ENCODE assay signal across 26 cellular contexts in genomic region chr4:108685036-108685686, GRCh38. TPM values are rescaled to one million over a fixed set of nuclear protein-coding genes. Genes with fewer than 3 reads are reported as not detected.
DNase-seq lines count a peak whose midpoint lies in the region; ATAC-seq, FAIRE-seq and TF ChIP-seq lines count a peak whose summit lies in the region.
"Had no signal": no experiment of that assay in that cellular context is flagged by ENCODE, and none has a peak within 500 bp of the region (broad histone marks: within the 10 kb centered on the region; RNA-seq: fewer than 3 reads in every experiment).

No MANE protein-coding gene starts in this region.

- intact Hi-C loops in HepG2 (cut with micrococcal nuclease; ENCODE audit: unreplicated experiment) (no loop called here), left ventricle myocardium superior (cut with micrococcal nuclease) (no loop called here)

- no peak for ATAC-seq in HepG2
- ATAC-seq in HG03378 (IDR thresholded peaks at IDR 0.05; ENCODE audit: unreplicated experiment), result no peak
- no peak for ATAC-seq in left ventricle myocardium superior
- no peak for ATAC-seq in GM18517 (IDR thresholded peaks at IDR 0.05; ENCODE audit: unreplicated experiment)
- ATAC-seq: activated T-cell treated with anti-CD3 and anti-CD28 coated beads, Interleukin-2, amount 50 U/mL, for 4 hours; natural killer cell had no signal

- no peak for TF ChIP-seq RAD21 in HepG2 (CRISPR knock-in tag; IDR thresholded peaks at IDR 0.05)

- H3K27ac ChIP-seq in HepG2 (ENCODE audit: extremely low read length, insufficient read depth, low read length), result no peak overlapping the region
- H3K27ac ChIP-seq: foreskin keratinocyte, left ventricle myocardium inferior had no signal

- H3K4me2 ChIP-seq in HepG2 (ENCODE audit: low read depth, low read length), result no peak overlapping the region
- H3K4me2 ChIP-seq: SK-N-SH had no signal

- in situ Hi-C loops in HepG2 (cut with HindIII; ENCODE audit: extremely low pct_ligation_motif_present, low pct_unique_long_range_greater_than_20kb), result loop anchor here (25.0 kb wide), 1 partner anchor 727 kb away; no protein-coding TSS in a partner anchor

- BruUV-seq in HepG2 (replicated peaks; lab: Mats Ljungman, UMichigan), result no TSS peak

- H3K27me3 ChIP-seq in HepG2 (ENCODE audit: control insufficient read depth in 1 of 2, insufficient read depth in 2 of 2, low read length in 2 of 2), result no peaks in the 10 kb centered on the region
- H3K27me3 ChIP-seq: foreskin keratinocyte had no signal

- TF ChIP-seq EP300 in HepG2 (IDR thresholded peaks at IDR 0.05; ENCODE audit: low read depth in 2 of 2, low read length in 2 of 2) (no peak), HepG2 (CRISPR knock-in tag; IDR thresholded peaks at IDR 0.05; ENCODE audit: borderline replicate concordance) (no peak)

- 45% methylated on average over 4 of the region's 4 CpGs for WGBS in HepG2 (ENCODE audit: low lambda C conversion rate)

- DNase-seq in AG10803 (ENCODE audit: low read depth) (peak; percentile 27), NCI-H460 (ENCODE audit: extremely low read depth, low read depth) (peak; percentile 4), epithelial cell of esophagus (ENCODE audit: low read depth) (peak; percentile 72), HepG2 (ENCODE audit: low spot score) (no peak), left ventricle myocardium superior (no peak), MV-4-11 (lab: John Stamatoyannopoulos, UW) (no peak)
- DNase-seq: activated CD4-positive, alpha-beta T cell treated with anti-CD3 and anti-CD28 coated beads for 4 hours; activated naive CD4-positive, alpha-beta T cell; activated T-cell treated with anti-CD3 and anti-CD28 coated beads, Interleukin-2, amount 50 U/mL, for 4 hours; amniotic stem cell; CD4-positive, alpha-beta memory T cell; DMS 273 treated with DMSO at 0.1 percent for 48 hours; Karpas-422; left ventricle myocardium inferior; midbrain; natural killer cell; NCI-H1092 treated with DMSO at 0.1 percent for 48 hours; NCI-H2081; NCI-H345; SK-N-SH; stimulated activated CD4-positive, alpha-beta T cell treated with anti-CD3 and anti-CD28 coated beads, Interleukin-4, amount 100 ng/mL, for 1 hour; stimulated activated naive CD4-positive, alpha-beta T cell; T-helper 2 cell had no signal

- no peaks in the 10 kb centered on the region for H3K9me3 ChIP-seq in HepG2 (ENCODE audit: low read length)
- H3K9me3 ChIP-seq: left ventricle myocardium inferior, SK-N-SH had no signal

- FAIRE-seq in HepG2 (lab: Jason Lieb, UNC), result no peak

- CTCF ChIA-PET in HepG2 (lab: Yijun Ruan, JAX; ENCODE audit: low intra/inter-chr PET ratio, low total read pairs), result no interaction called here

- no peaks in the 10 kb centered on the region for H3K79me2 ChIP-seq in HepG2 (ENCODE audit: insufficient read depth, low read length)

- H3K4me3 ChIP-seq in AG10803 (ENCODE audit: low read length) (no peak overlapping the region), epithelial cell of esophagus (ENCODE audit: low read length) (no peak overlapping the region), HepG2 (replicated peaks in 1 of 3; ENCODE audit: insufficient read depth in 1 of 3, low read depth in 2 of 3, low read length in 3 of 3) (no peak overlapping the region)
- H3K4me3 ChIP-seq: left ventricle myocardium inferior had no signal

- H2AFZ ChIP-seq in HepG2 (ENCODE audit: low read length), result no peak overlapping the region

- no peak for TF ChIP-seq POLR2A in HepG2 (IDR thresholded peaks at IDR 0.05; ENCODE audit: insufficient read depth in 1 of 2, low read depth in 2 of 2, low read length in 2 of 2)

- TF ChIP-seq CTCF in AG10803 (conservative IDR thresholded peaks at IDR 0.05; ENCODE audit: low read length) (no peak), epithelial cell of esophagus (IDR thresholded peaks at IDR 0.05; ENCODE audit: insufficient read depth, low read depth, low read length, missing control alignments) (no peak), HepG2 (CRISPR knock-in tag; IDR thresholded peaks at IDR 0.05) (no peak)

- POLR2A ChIA-PET in HepG2 (lab: Yijun Ruan, JAX), result no interaction called here

- H3K36me3 ChIP-seq in HepG2 (replicated peaks in 1 of 2; ENCODE audit: control insufficient read depth in 1 of 2, insufficient read depth in 2 of 2, low read length in 2 of 2), result no peaks in the 10 kb centered on the region
- H3K36me3 ChIP-seq: left ventricle myocardium inferior had no signal

- H3K4me1 ChIP-seq in HepG2 (ENCODE audit: insufficient read depth, low read length), result no peaks in the 10 kb centered on the region
- H3K4me1 ChIP-seq: foreskin keratinocyte had no signal

- no peaks in the 10 kb centered on the region for H4K20me1 ChIP-seq in HepG2 (ENCODE audit: insufficient read depth, low read length)

- no peak overlapping the region for H3K9ac ChIP-seq in HepG2 (ENCODE audit: insufficient read depth, low read depth, low read length)
- H3K9ac ChIP-seq: SK-N-SH had no signal

TF ChIP-seq in HepG2, 621 proteins besides CTCF, POLR2A, EP300 and RAD21 (continues in another document):
- no peak for TF ChIP-seq ZNF784 (CRISPR knock-in tag; IDR thresholded peaks at IDR 0.05; ENCODE audit: borderline replicate concordance)
- TF ChIP-seq NFE2L2 (IDR thresholded peaks at IDR 0.05; ENCODE audit: low read length), result peak; percentile 82
- TF ChIP-seq JUN (CRISPR knock-in tag; IDR thresholded peaks at IDR 0.05), result no peak
- TF ChIP-seq AKNA (CRISPR knock-in tag; IDR thresholded peaks at IDR 0.05; ENCODE audit: borderline replicate concordance), result no peak
- TF ChIP-seq ZNF777 (CRISPR knock-in tag; IDR thresholded peaks at IDR 0.05), result no peak
- no peak for TF ChIP-seq MYC (CRISPR knock-in tag; IDR thresholded peaks at IDR 0.05; ENCODE audit: borderline replicate concordance)

RNA-seq across cellular contexts. Expression of gene OSTC, which starts 34.8 kb away (rescaled TPM):
- 143 and 152 TPM in 2 replicates for total RNA-seq in NCI-H460 (2014; rRNA removed; shearing (Covaris generic))
- polyA plus RNA-seq in NCI-H460 (2014; cell fraction: nucleus; rRNA removed), result 3,106 and 3,935 TPM in 2 replicates
- total RNA-seq in HepG2 (2016; rRNA removed; fragmentation: Illumina TruSeq; extraction: Trizol), result 333 and 380 TPM in 2 replicates
- total RNA-seq in HepG2 (2016; cell fraction: cytosol; rRNA removed; fragmentation: Illumina TruSeq; extraction: Trizol; ENCODE audit: low read depth), result 121 and 143 TPM in 2 replicates
- total RNA-seq in HepG2 (2016; cell fraction: insoluble cytoplasmic fraction; rRNA removed; fragmentation: Illumina TruSeq; extraction: Trizol), result 343 and 392 TPM in 2 replicates
- 256 and 315 TPM in 2 replicates for total RNA-seq in HepG2 (2016; cell fraction: membrane; rRNA removed; fragmentation: Illumina TruSeq; extraction: Trizol)
- total RNA-seq in HepG2 (2016; cell fraction: nucleus; rRNA removed; fragmentation: Illumina TruSeq; extraction: Trizol), result 254 and 288 TPM in 2 replicates
- polyA plus RNA-seq in HepG2 (2011; rRNA removed), result 154 and 208 TPM in 2 replicates
- 163 and 212 TPM in 2 replicates for polyA plus RNA-seq in HepG2 (2011; cell fraction: cytosol; rRNA removed)
- polyA plus RNA-seq in HepG2 (2011; cell fraction: nucleus; rRNA removed), result 33.1 and 47.3 TPM in 2 replicates
- 199 and 259 TPM in 2 replicates for polyA plus RNA-seq in HepG2 (2012)
- polyA plus RNA-seq in HepG2 (2016; cell fraction: cytosol; fragmentation: Illumina TruSeq; extraction: Trizol; ENCODE audit: low read depth), result 142 and 149 TPM in 2 replicates
- 315 and 338 TPM in 2 replicates for polyA plus RNA-seq in HepG2 (2016; cell fraction: insoluble cytoplasmic fraction; fragmentation: Illumina TruSeq; extraction: Trizol; ENCODE audit: low read depth)
- polyA plus RNA-seq in HepG2 (2016; cell fraction: membrane; fragmentation: Illumina TruSeq; extraction: Trizol; ENCODE audit: low read depth), result 251 and 286 TPM in 2 replicates
- 388 and 412 TPM in 2 replicates for polyA plus RNA-seq in HepG2 (2016; cell fraction: nucleus; fragmentation: Illumina TruSeq; extraction: Trizol; ENCODE audit: insufficient read depth, low read depth)
- polyA minus RNA-seq in HepG2 (2011; rRNA and poly(A)+ RNA removed; ENCODE audit: low replicate concordance), result 41.7 and 105 TPM in 2 replicates
- 63.8 and 74.6 TPM in 2 replicates for polyA minus RNA-seq in HepG2 (2011; cell fraction: cytosol; rRNA and poly(A)+ RNA removed)
- 65.8 and 71.9 TPM in 2 replicates for polyA minus RNA-seq in HepG2 (2011; cell fraction: nucleus; rRNA and poly(A)+ RNA removed)
- total RNA-seq in left ventricle myocardium superior, result 26.7 TPM

Comparison
In these comparisons a context has a peak if more than half of its experiments do, and no peak if none do; other contexts are left out.
1. DNase-seq: peak in AG10803 (single experiment), NCI-H460 (single experiment) and epithelial cell of esophagus (single experiment); none in HepG2 (single experiment), left ventricle myocardium superior (single experiment) and MV-4-11 (single experiment).